Comparison of ENCODE assay signal across 34 cellular contexts in genomic region chr6:79612918-79613317, GRCh38. TPM values are rescaled to one million over a fixed set of nuclear protein-coding genes. Genes with fewer than 3 reads are reported as not detected.
"Had no signal": no experiment of that assay in that cellular context is flagged by ENCODE, and none has a peak within 500 bp of the region (broad histone marks: within the 10 kb centered on the region; RNA-seq: fewer than 3 reads in every experiment).

No MANE protein-coding gene starts in this region.

- H3K9me3 Mint-ChIP-seq: activated B cell treated with CpG ODN at 0.5 μM for 24 hours; activated CD4-positive, alpha-beta memory T cell treated with anti-CD3 and anti-CD28 coated beads for 36 hours; activated naive CD4-positive, alpha-beta T cell treated with anti-CD3 and anti-CD28 coated beads, Interleukin-2, amount 10 ng/mL, durations not matched to agents 7 days and 5 days; activated naive CD8-positive, alpha-beta T cell treated with anti-CD3 and anti-CD28 coated beads, Interleukin-2, amount 50 U/mL, for 24 hours; activated T-cell treated with anti-CD3 and anti-CD28 coated beads, Interleukin-2, amount 50 U/mL, for 4 hours; brain had no signal

- H3K4me3 Mint-ChIP-seq: activated B cell treated with CpG ODN at 0.5 μM for 24 hours; activated CD4-positive, alpha-beta memory T cell treated with anti-CD3 and anti-CD28 coated beads for 36 hours; activated naive CD4-positive, alpha-beta T cell treated with anti-CD3 and anti-CD28 coated beads, Interleukin-2, amount 10 ng/mL, durations not matched to agents 7 days and 5 days; activated naive CD8-positive, alpha-beta T cell; activated naive CD8-positive, alpha-beta T cell treated with anti-CD3 and anti-CD28 coated beads, Interleukin-2, amount 50 U/mL, for 24 hours; activated T-cell treated with anti-CD3 and anti-CD28 coated beads, Interleukin-2, amount 50 U/mL, for 4 hours had no signal

- H3K27ac ChIP-seq: SJSA1, VCaP had no signal

- H3K4me1 Mint-ChIP-seq: activated B cell treated with CpG ODN at 0.5 μM for 24 hours; activated naive CD4-positive, alpha-beta T cell treated with anti-CD3 and anti-CD28 coated beads, Interleukin-2, amount 10 ng/mL, durations not matched to agents 7 days and 5 days; activated naive CD8-positive, alpha-beta T cell treated with anti-CD3 and anti-CD28 coated beads, Interleukin-2, amount 50 U/mL, for 24 hours had no signal

- H3K9me3 ChIP-seq: SJSA1 had no signal

- DNase-seq: activated B cell treated with CpG ODN at 0.5 μM for 24 hours; activated CD4-positive, alpha-beta memory T cell treated with anti-CD3 and anti-CD28 coated beads for 36 hours; activated CD4-positive, alpha-beta T cell treated with anti-CD3 and anti-CD28 coated beads for 4 hours; activated CD4-positive, alpha-beta T cell treated with anti-CD3 and anti-CD28 coated beads, Interleukin-2, amount 50 U/mL, for 1 hour; activated CD4-positive, CD25-positive, alpha-beta regulatory T cell treated with anti-CD3 and anti-CD28 coated beads, Interleukin-2, amount 50 U/mL, for 72 hours; activated CD8-positive, alpha-beta memory T cell treated with anti-CD3 and anti-CD28 coated beads, Interleukin-2, amount 50 U/mL, for 4 hours; activated effector memory CD4-positive, alpha-beta T cell treated with Interleukin-2 at 50 U/mL for 16 hours; activated naive CD4-positive, alpha-beta T cell treated with anti-CD3 and anti-CD28 coated beads, Interleukin-2, amount 10 ng/mL, durations not matched to agents 7 days and 5 days; activated naive CD8-positive, alpha-beta T cell treated with anti-CD3 and anti-CD28 coated beads, Interleukin-2, amount 50 U/mL, for 24 hours; activated T-cell treated with anti-CD3 and anti-CD28 coated beads for 4 hours; activated T-cell treated with anti-CD3 and anti-CD28 coated beads, Interleukin-2, amount 50 U/mL, for 4 hours; anterior cingulate cortex; central memory CD4-positive, alpha-beta T cell; Karpas-422; NCI-H1048; NCI-H1105 treated with DMSO at 0.1 percent for 48 hours; NCI-H1436; NCI-H1694 treated with DMSO at 0.1 percent for 48 hours; NCI-H2029; NCI-H2107; NCI-H2171; NCI-H510A; NCI-H526; NCI-H748 treated with DMSO at 0.1 percent for 48 hours; RPMI8226; SHP77 treated with DMSO at 0.1 percent for 48 hours; SW 1271; T-helper 1 cell; T-helper 2 cell; T-helper 9 cell had no signal

- H3K36me3 ChIP-seq: SJSA1 had no signal

- H3K4me1 ChIP-seq: SJSA1 had no signal

- H3K4me3 ChIP-seq: SJSA1 had no signal

- ATAC-seq: activated naive CD8-positive, alpha-beta T cell treated with anti-CD3 and anti-CD28 coated beads, Interleukin-2, amount 50 U/mL, for 24 hours; activated T-cell treated with anti-CD3 and anti-CD28 coated beads, Interleukin-2, amount 50 U/mL, for 4 hours had no signal

- H3K27me3 ChIP-seq: SJSA1 had no signal

- H3K36me3 Mint-ChIP-seq: activated CD4-positive, alpha-beta memory T cell treated with anti-CD3 and anti-CD28 coated beads for 36 hours; activated naive CD4-positive, alpha-beta T cell treated with anti-CD3 and anti-CD28 coated beads, Interleukin-2, amount 10 ng/mL, durations not matched to agents 7 days and 5 days; activated naive CD8-positive, alpha-beta T cell; brain had no signal

- H3K27ac Mint-ChIP-seq: activated B cell treated with CpG ODN at 0.5 μM for 24 hours; activated CD4-positive, alpha-beta memory T cell treated with anti-CD3 and anti-CD28 coated beads for 36 hours; activated naive CD4-positive, alpha-beta T cell treated with anti-CD3 and anti-CD28 coated beads, Interleukin-2, amount 10 ng/mL, durations not matched to agents 7 days and 5 days; activated naive CD8-positive, alpha-beta T cell; activated naive CD8-positive, alpha-beta T cell treated with anti-CD3 and anti-CD28 coated beads, Interleukin-2, amount 50 U/mL, for 24 hours had no signal

RNA-seq across cellular contexts. Expression of gene SH3BGRL2, which starts 18.2 kb away (rescaled TPM):
- total RNA-seq: activated B cell treated with CpG ODN at 0.5 μM for 24 hours had no signal
